ENCODE assay signal across 8 cellular contexts in the genomic region with DNA sequence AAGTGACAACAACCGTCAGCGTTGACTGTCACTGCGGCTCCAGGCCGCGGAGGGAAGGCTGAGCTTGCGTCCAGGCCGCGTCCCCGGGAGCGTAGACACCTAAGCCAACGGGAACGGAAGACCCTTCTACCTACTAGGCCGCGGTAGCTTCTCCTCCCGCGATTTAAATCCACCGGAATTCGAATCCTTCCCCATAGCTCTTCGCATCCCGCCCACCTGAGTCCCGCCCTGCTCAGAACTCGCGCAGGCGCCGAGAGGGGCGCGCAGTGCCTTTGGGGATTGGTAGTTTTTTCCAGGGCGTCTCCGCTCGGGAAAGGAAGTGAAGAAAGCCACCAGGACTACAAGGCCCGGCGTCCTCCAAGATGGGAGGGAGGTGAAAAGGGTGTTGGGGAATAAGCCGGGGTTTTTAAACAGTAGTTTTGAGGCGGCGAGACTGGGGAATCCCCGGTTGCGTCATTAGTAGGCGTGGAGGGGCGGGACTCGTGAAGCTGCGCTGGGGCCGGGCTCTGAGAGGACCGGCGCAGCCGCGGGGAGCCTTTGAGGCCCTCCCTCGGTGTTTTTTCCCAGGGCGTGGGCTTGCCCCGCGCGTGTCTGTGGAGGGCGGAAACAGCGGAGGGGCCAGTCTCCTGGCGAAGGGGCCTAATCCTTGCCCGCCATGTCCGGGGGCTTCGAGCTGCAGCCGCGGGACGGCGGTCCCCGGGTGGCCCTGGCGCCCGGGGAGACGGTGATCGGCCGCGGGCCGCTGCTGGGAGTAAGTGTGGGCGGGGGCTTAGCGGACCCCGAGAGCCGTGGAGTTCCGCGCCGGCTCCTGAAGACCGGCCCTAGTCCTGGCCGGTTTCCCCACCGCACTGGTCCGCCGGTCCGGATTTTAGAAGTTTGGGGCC. TPM values are rescaled to one million over a fixed set of nuclear protein-coding genes. Genes with fewer than 3 reads are reported as not detected.
DNase-seq lines count a peak whose midpoint lies in the region; ATAC-seq and TF ChIP-seq lines count a peak whose summit lies in the region.

A gene with protein sequence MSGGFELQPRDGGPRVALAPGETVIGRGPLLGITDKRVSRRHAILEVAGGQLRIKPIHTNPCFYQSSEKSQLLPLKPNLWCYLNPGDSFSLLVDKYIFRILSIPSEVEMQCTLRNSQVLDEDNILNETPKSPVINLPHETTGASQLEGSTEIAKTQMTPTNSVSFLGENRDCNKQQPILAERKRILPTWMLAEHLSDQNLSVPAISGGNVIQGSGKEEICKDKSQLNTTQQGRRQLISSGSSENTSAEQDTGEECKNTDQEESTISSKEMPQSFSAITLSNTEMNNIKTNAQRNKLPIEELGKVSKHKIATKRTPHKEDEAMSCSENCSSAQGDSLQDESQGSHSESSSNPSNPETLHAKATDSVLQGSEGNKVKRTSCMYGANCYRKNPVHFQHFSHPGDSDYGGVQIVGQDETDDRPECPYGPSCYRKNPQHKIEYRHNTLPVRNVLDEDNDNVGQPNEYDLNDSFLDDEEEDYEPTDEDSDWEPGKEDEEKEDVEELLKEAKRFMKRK (plus strand): TSS at position 509 of the 884 bp plus-strand sequence. CDS start 147 bp downstream, at position 656.
A gene with protein sequence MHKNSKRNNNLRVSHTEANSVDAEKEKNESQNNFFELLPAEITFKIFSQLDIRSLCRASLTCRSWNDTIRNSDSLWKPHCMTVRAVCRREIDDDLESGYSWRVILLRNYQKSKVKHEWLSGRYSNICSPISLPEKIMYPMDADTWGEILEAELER (minus strand): TSS at position 218 of the 884 bp plus-strand sequence. CDS start 2,149 bp downstream, outside the sequence.

- intact Hi-C loops in mammary epithelial cell (cut with micrococcal nuclease): loop anchor here (10.0 kb wide), 1 partner anchor 357 kb away; no protein-coding TSS in a partner anchor

- POLR2A ChIA-PET in AG04450 (lab: Yijun Ruan, JAX): interaction anchor here (1.4 kb wide), 1 partner anchor 147 kb away, joined by 3 read pairs; a partner anchor contains a TSS

- 1% methylated on average over 32 of the region's 82 CpGs for WGBS in mammary epithelial cell (ENCODE audit: low coverage, missing lambda C conversion rate)

- TF ChIP-seq CTCF in AG04450 (IDR thresholded peaks at IDR 0.05; ENCODE audit: low read depth, low read length): no peak
- no peak for TF ChIP-seq CTCF in WERI-Rb-1 (IDR thresholded peaks at IDR 0.05; ENCODE audit: low read depth, low read length)
- TF ChIP-seq CTCF in mammary epithelial cell (conservative IDR thresholded peaks at IDR 0.05 in 1 of 2, IDR thresholded peaks at IDR 0.05 in 1 of 2; ENCODE audit: extremely low read depth in 1 of 2, insufficient read depth in 1 of 2, low read depth in 1 of 2, low read length in 2 of 2): no peak

- H3K4me3 ChIP-seq in AG04450 (ENCODE audit: low read depth, low read length) (peak within 1 kb of the TSS; percentile 98), WERI-Rb-1 (ENCODE audit: low read depth, low read length) (peak within 1 kb of the TSS; percentile 92), mammary epithelial cell (replicated peaks in 1 of 3; ENCODE audit: insufficient read depth in 1 of 3, low read depth in 2 of 3, low read length in 3 of 3) (peak within 1 kb of the TSS; percentile 93 to 98 (median 97)), iPS-18c (ENCODE audit: insufficient read depth, low read depth, low read length) (peak within 1 kb of the TSS; percentile 90), skeletal muscle satellite cell (ENCODE audit: low read length) (peak within 1 kb of the TSS; percentile 99)

- in situ Hi-C loops in mammary epithelial cell (cut with MboI; ENCODE audit: low sequenced_read_pairs in 2 of 2): loop anchor here in 1 of 2 donors (5.0 to 10.0 kb wide), 2 partner anchors 240 to 457 kb away; no protein-coding TSS in a partner anchor

- H3K36me3 ChIP-seq in WERI-Rb-1: peaks cover 4% of the 10 kb centered on the region; the same call in 1 of the 2 replicates
- H3K36me3 ChIP-seq in mammary epithelial cell (ENCODE audit: insufficient read depth, low read length): no peaks in the 10 kb centered on the region
- no peaks in the 10 kb centered on the region for H3K36me3 ChIP-seq in skeletal muscle satellite cell (ENCODE audit: insufficient read depth, low read length)

- peak within 1 kb of the TSS; percentile 86 for H3K4me2 ChIP-seq in mammary epithelial cell (ENCODE audit: insufficient read depth, low read depth, low read length)
- peak within 1 kb of the TSS; percentile 95 for H3K4me2 ChIP-seq in skeletal muscle satellite cell (ENCODE audit: low read length)

- H3K27ac ChIP-seq in AG04450 (ENCODE audit: low read depth, low read length) (peak within 1 kb of the TSS; percentile 77), WERI-Rb-1 (peak within 1 kb of the TSS; percentile 78), mammary epithelial cell (ENCODE audit: insufficient read depth, low read depth, low read length) (peak within 1 kb of the TSS; percentile 94)

- ATAC-seq in GM18907 (IDR thresholded peaks at IDR 0.05; ENCODE audit: unreplicated experiment) (peak; percentile 96), HG03139 (IDR thresholded peaks at IDR 0.05; ENCODE audit: unreplicated experiment) (peak; percentile 94)

- H2AFZ ChIP-seq in mammary epithelial cell (ENCODE audit: low read depth, low read length): peak within 1 kb of the TSS; percentile 95

- H3K79me2 ChIP-seq in mammary epithelial cell (ENCODE audit: insufficient read depth, low read length): peaks cover 23% of the 10 kb centered on the region

- H3K9me3 ChIP-seq in AG04450 (ENCODE audit: control insufficient read depth, insufficient read depth, low read length) (no peaks in the 10 kb centered on the region; the same call in 1 of the 2 replicates), WERI-Rb-1 (ENCODE audit: severe bottlenecking) (no peaks in the 10 kb centered on the region), mammary epithelial cell (replicated peaks; ENCODE audit: insufficient read depth, low read length) (no peaks in the 10 kb centered on the region), iPS-18c (ENCODE audit: control insufficient read depth, insufficient read depth, low read length) (peaks cover 2% of the 10 kb centered on the region), skeletal muscle satellite cell (replicated peaks; ENCODE audit: low read length) (no peaks in the 10 kb centered on the region)

- no TSS peak for BruUV-seq in mammary epithelial cell (replicated peaks; lab: Mats Ljungman, UMichigan)

- H4K20me1 ChIP-seq in mammary epithelial cell (ENCODE audit: insufficient read depth, low read length): no peaks in the 10 kb centered on the region

- H3K4me1 ChIP-seq in mammary epithelial cell (ENCODE audit: insufficient read depth, low read length) (peaks cover 25% of the 10 kb centered on the region), skeletal muscle satellite cell (ENCODE audit: control insufficient read depth, insufficient read depth, low read length) (peaks cover 19% of the 10 kb centered on the region)

- CTCF ChIA-PET in AG04450 (lab: Charles Lee) (interaction anchor here (1.0 to 6.1 kb wide), 6 partner anchors 26 to 476 kb away, joined by 3 to 109 read pairs (median 6); no protein-coding TSS in a partner anchor), mammary epithelial cell (lab: Charles Lee; ENCODE audit: low non-redundant PET) (interaction anchor here (0.5 to 0.6 kb wide), 2 partner anchors 277 to 288 kb away, joined by 6 to 8 read pairs; no protein-coding TSS in a partner anchor)

- DNase-seq in AG04450 (ENCODE audit: low read depth, low spot score) (peak; percentile 97), NCI-H2196 treated with DMSO at 0.1 percent for 48 hours (lab: John Stamatoyannopoulos, UW; ENCODE audit: unreplicated experiment) (peak; percentile 92), WERI-Rb-1 (peak; percentile 99), mammary epithelial cell (peak; percentile 99)

- dilution Hi-C loops in mammary epithelial cell (cut with HindIII; ENCODE audit: low sequenced_read_pairs): no loop called here

- H3K9ac ChIP-seq in mammary epithelial cell (ENCODE audit: insufficient read depth, low read length) (peak within 1 kb of the TSS; percentile 96), skeletal muscle satellite cell (ENCODE audit: low read depth, low read length) (peak within 1 kb of the TSS; percentile 98)

- H3K27me3 ChIP-seq in AG04450 (ENCODE audit: control insufficient read depth, insufficient read depth, low read length) (no peaks in the 10 kb centered on the region), WERI-Rb-1 (ENCODE audit: insufficient read depth, low read depth, severe bottlenecking) (no peaks in the 10 kb centered on the region), mammary epithelial cell (ENCODE audit: insufficient read depth, low read length) (no peaks in the 10 kb centered on the region), skeletal muscle satellite cell (ENCODE audit: control insufficient read depth, insufficient read depth, low read length) (no peaks in the 10 kb centered on the region)

RNA-seq across cellular contexts. Expression of the first gene that starts in this region (rescaled TPM):
- polyA plus RNA-seq in AG04450 (2011; rRNA removed) (2.5 and 3.6 TPM in 2 replicates), mammary epithelial cell (0.97 TPM)
- 3.1 and 6.7 TPM in 2 replicates for polyA minus RNA-seq in AG04450 (2011; rRNA and poly(A)+ RNA removed)
- total RNA-seq in mammary epithelial cell: 1 to 10 TPM; 3.7 to 4.8 TPM
- 6.1 TPM for polyA minus RNA-seq in mammary epithelial cell
- total RNA-seq in skeletal muscle satellite cell (2012; rRNA removed): 3.3 TPM in 2 replicates

RNA-seq across cellular contexts. Expression of the second gene that starts in this region (rescaled TPM):
- polyA plus RNA-seq in AG04450 (2011; rRNA removed) (0.66 and 0.89 TPM in 2 replicates), mammary epithelial cell (0.78 TPM)
- polyA minus RNA-seq in AG04450 (2011; rRNA and poly(A)+ RNA removed): 0.55 and 0.74 TPM in 2 replicates
- total RNA-seq in mammary epithelial cell: 1 to 10 TPM; 1.3 to 1.6 TPM
- polyA minus RNA-seq in mammary epithelial cell: 3.0 TPM
- total RNA-seq in skeletal muscle satellite cell (2012; rRNA removed): 0.44 and 0.51 TPM in 2 replicates

Comparison
In these comparisons a context has a peak if more than half of its experiments do, and no peak if none do; other contexts are left out.
1. Peak in every context shown above with its lines: DNase-seq, ATAC-seq, H3K4me3 ChIP-seq and H3K27ac ChIP-seq.